In the genomic region with DNA sequence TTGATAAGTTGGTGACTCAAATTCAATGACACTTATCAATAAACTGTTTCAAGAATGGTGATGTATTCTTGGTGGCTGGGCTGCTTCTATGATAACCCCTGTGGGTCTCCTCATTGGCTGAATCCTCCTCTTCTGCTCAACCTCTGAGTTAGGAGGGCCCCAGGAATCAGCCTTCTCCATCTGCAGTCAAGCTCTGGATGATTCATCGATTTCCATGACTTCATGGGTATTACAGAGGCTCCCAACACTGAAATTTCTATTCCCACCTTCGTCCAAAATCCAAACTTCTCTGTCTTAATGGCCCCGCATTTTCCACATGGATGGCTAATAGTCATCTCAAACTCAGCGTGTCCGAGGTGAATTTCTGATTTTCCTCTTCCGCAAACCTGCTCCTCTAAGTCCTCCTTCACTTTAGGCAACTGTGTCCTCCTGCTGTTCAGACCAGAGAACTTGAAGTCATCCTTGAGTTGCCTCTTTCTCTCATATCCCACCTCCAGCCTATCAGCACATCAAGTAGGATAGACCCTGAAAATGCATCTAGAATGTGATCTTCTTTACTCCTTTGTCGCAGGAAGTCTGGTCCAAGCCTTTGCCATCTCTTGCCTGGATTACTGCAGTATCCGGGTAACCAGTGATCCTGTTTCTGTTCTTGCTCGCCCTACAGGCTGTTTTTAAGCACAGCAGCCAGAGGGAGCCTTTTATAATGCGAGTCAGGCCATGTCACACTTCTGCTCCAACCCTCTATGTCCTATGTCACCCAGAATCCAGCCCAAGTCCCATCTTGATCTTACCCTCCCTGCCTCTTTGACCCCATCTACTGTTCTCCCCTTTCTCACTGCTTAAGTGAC, we compare ENCODE assay signal across 8 cellular contexts. TPM values are rescaled to one million over a fixed set of nuclear protein-coding genes. Genes with fewer than 3 reads are reported as not detected.
DNase-seq lines count a peak whose midpoint lies in the region; ATAC-seq and TF ChIP-seq lines count a peak whose summit lies in the region.

No MANE protein-coding gene starts in this region.

- DNase-seq in SIG-M5 treated with dmso at 0.1 percent for 504 hours (lab: John Stamatoyannopoulos, UW; ENCODE audit: unreplicated experiment) (peak; percentile 65), SIG-M5 (lab: John Stamatoyannopoulos, UW) (no peak), RPMI7951 (ENCODE audit: low read depth) (peak; percentile 31), foreskin fibroblast (peak in 1 of 2 donors; percentile 7), CD14-positive monocyte (ENCODE audit: low spot score) (no peak), KG1 (lab: John Stamatoyannopoulos, UW) (no peak)

- H3K27ac Mint-ChIP-seq in CD14-positive monocyte = no peak overlapping the region

- H3K9me3 Mint-ChIP-seq in CD14-positive monocyte = peaks cover 0 to 2% (median 0%) of the 10 kb centered on the region in 7 donors

- H3K36me3 Mint-ChIP-seq in CD14-positive monocyte = no peaks in the 10 kb centered on the region

- intact Hi-C loops in CD14-positive monocyte (cut with micrococcal nuclease) = no loop called here

- H3K4me3 Mint-ChIP-seq in CD14-positive monocyte = no peak overlapping the region

- ATAC-seq in HG02610 (IDR thresholded peaks at IDR 0.05; ENCODE audit: unreplicated experiment) (peak; percentile 57), GM19023 (IDR thresholded peaks at IDR 0.05; ENCODE audit: unreplicated experiment) (no peak)

- H3K27me3 Mint-ChIP-seq in CD14-positive monocyte (ENCODE audit: low read depth in 3 of 3) = no peaks in the 10 kb centered on the region

- H3K4me3 ChIP-seq in foreskin fibroblast (ENCODE audit: low read depth in 1 of 2, low read length in 2 of 2) = no peak overlapping the region

- TF ChIP-seq CTCF in foreskin fibroblast (IDR thresholded peaks at IDR 0.05; ENCODE audit: low read depth, low read length) (peak; percentile 26), CD14-positive monocyte (IDR thresholded peaks at IDR 0.05) (no peak)

- peaks cover 3% of the 10 kb centered on the region for H3K4me1 Mint-ChIP-seq in CD14-positive monocyte

RNA-seq across cellular contexts. Expression of gene IL7R, which starts 41.4 kb away (rescaled TPM):
- total RNA-seq in RPMI7951 (2014; rRNA removed; shearing (Covaris generic)) = 1.6 and 2.0 TPM in 2 replicates
- 1 to 10 TPM; 1.1 to 1.9 TPM for polyA plus RNA-seq in CD14-positive monocyte

Comparison
In these comparisons a context has a peak if more than half of its experiments do, and no peak if none do; other contexts are left out.
1. DNase-seq: peak in SIG-M5 treated with dmso at 0.1 percent for 504 hours (single experiment) and RPMI7951 (single experiment); none in SIG-M5 (single experiment), CD14-positive monocyte (single experiment) and KG1 (single experiment).